Comparison of ENCODE assay signal across 16 cellular contexts in the genomic region with DNA sequence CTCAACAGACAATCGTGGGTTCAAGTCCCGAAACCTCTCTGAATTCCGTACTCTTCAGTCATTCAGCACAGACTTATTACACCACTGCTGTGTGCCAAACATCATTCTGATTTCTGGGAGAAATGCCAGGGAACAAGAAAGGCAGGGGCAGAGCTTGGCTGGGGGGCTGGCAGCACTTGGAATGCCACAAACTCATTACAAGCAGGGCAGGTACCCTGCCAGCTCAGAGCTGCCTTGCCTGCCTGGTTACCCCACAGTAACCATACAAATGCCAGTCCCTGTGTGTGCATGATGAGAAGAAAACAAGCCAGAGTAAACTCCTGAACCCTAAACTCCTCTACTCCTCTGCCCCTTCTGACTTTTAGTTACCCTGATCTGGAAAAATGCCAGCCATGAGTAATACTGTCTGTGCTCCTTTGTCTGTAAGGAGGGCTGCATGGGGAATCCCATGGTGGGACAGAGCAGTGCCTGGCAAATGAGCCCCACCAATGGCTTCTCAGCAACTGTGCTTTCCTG. TPM values are rescaled to one million over a fixed set of nuclear protein-coding genes. Genes with fewer than 3 reads are reported as not detected.
DNase-seq lines count a peak whose midpoint lies in the region; ATAC-seq, FAIRE-seq and TF ChIP-seq lines count a peak whose summit lies in the region.
"Had no signal": no experiment of that assay in that cellular context is flagged by ENCODE, and none has a peak within 500 bp of the region (broad histone marks: within the 10 kb centered on the region; RNA-seq: fewer than 3 reads in every experiment).

No MANE protein-coding gene starts in this region.

- DNase-seq in A549 (ENCODE audit: low read depth in 1 of 2, low spot score in 1 of 2), result peak in 1 of 2 experiments; percentile 77
- DNase-seq in HT1080 (ENCODE audit: low read depth), result peak; percentile 71
- DNase-seq in amygdala (lab: John Stamatoyannopoulos, UW), result peak in 37 of 56 donors; percentile 18 to 81 (median 43)
- peak; percentile 30 to 66 for DNase-seq in hippocampal formation (lab: John Stamatoyannopoulos, UW)
- DNase-seq in ureter (ENCODE audit: low spot score), result no peak
- no peak for DNase-seq in OCI-M1 (lab: John Stamatoyannopoulos, UW)
- DNase-seq: activated B cell treated with CpG ODN at 0.5 μM for 24 hours; central memory CD4-positive, alpha-beta T cell; esophagus squamous epithelium; SIG-M5 had no signal

- ATAC-seq in A549, result peak; percentile 13 to 59; a peak in 5 of 6 replicates
- no peak for ATAC-seq in GM18505 (IDR thresholded peaks at IDR 0.05; ENCODE audit: unreplicated experiment)
- ATAC-seq in GM19328 (IDR thresholded peaks at IDR 0.05; ENCODE audit: unreplicated experiment), result no peak

- H3K4me1 ChIP-seq in A549, result peaks cover 58% of the 10 kb centered on the region
- H3K4me1 ChIP-seq: neural progenitor cell had no signal

- no peak for TF ChIP-seq RAD21 in A549 (conservative IDR thresholded peaks at IDR 0.05 in 1 of 2, IDR thresholded peaks at IDR 0.05 in 1 of 2)

- no peak for FAIRE-seq in A549 (lab: Jason Lieb, UNC)
- FAIRE-seq: H54, islet of Langerhans had no signal

- H3K4me3 ChIP-seq in A549, result no peak overlapping the region
- H3K4me3 ChIP-seq: esophagus squamous epithelium, neural progenitor cell had no signal

- TF ChIP-seq EP300 in A549 (IDR thresholded peaks at IDR 0.05), result no peak

- TF ChIP-seq POLR2A in A549 (IDR thresholded peaks at IDR 0.05; ENCODE audit: low read length) (no peak), GM18505 (IDR thresholded peaks at IDR 0.05; ENCODE audit: borderline replicate concordance, extremely low read depth, insufficient read depth, insufficient read length) (no peak)

- 23% methylated on average over 3 of the region's 3 CpGs for WGBS in A549 (ENCODE audit: missing lambda C conversion rate)

- peak overlapping the region; percentile 72 to 86 for H3K27ac ChIP-seq in A549
- H3K27ac ChIP-seq: KMS-11, neural progenitor cell had no signal

- CTCF ChIA-PET in A549 (lab: Yijun Ruan, JAX), result interaction anchor here (0.6 to 46.2 kb wide), 8 partner anchors 4 to 122 kb away, joined by 3 to 1913 read pairs (median 146); a partner anchor contains a TSS

- no peak for TF ChIP-seq CTCF in A549 (IDR thresholded peaks at IDR 0.05)

- H3K4me2 ChIP-seq in A549, result peak overlapping the region; percentile 67
- H3K4me2 ChIP-seq: KMS-11, neural progenitor cell had no signal

- no peaks in the 10 kb centered on the region for H3K9me3 ChIP-seq in A549
- H3K9me3 ChIP-seq: esophagus squamous epithelium had no signal

- POLR2A ChIA-PET in A549 (lab: Yijun Ruan, JAX), result interaction anchor here (0.6 to 7.7 kb wide), 3 partner anchors 11 to 39 kb away, joined by 3 to 129 read pairs (median 5); a partner anchor contains a TSS

TF ChIP-seq in A549, 52 proteins besides CTCF, POLR2A, EP300 and RAD21:
- TF ChIP-seq EHMT2 (IDR thresholded peaks at IDR 0.05; ENCODE audit: low read depth) (no peak), FOSL2 (IDR thresholded peaks at IDR 0.05) (no peak), FOSL2 (CRISPR knock-in tag; IDR thresholded peaks at IDR 0.05) (peak; percentile 26; the same call in 1 of the 2 replicates), FOXS1 (CRISPR knock-in tag; IDR thresholded peaks at IDR 0.05) (no peak), CEBPB (IDR thresholded peaks at IDR 0.05) (0 out of 4 replicates have a peak, but pooled peaks of 1 of the 2 experiments have one; percentile 5)
TF ChIP-seq in A549: peak in this region for 2.

RNA-seq across cellular contexts. Expression of a gene that starts 6.9 kb away (rescaled TPM):
- polyA plus RNA-seq in A549 (2011; rRNA removed), result 19.0 and 19.6 TPM in 2 replicates
- polyA plus RNA-seq in A549 (2012; cell fraction: cytosol; rRNA removed), result 56.6 and 74.8 TPM in 2 replicates
- polyA plus RNA-seq in A549 (2012; cell fraction: nucleus; rRNA removed), result 286 and 297 TPM in 2 replicates
- 41.6 to 43.7 TPM (median 43.0 TPM) in 3 replicates for polyA plus RNA-seq in A549 (2017; fragmentation: RNase III; extraction: RNeasy Plus Mini Kit Qiagen cat#74134 plus additional on column Dnase treatment)
- 12.8 and 14.6 TPM in 2 replicates for polyA minus RNA-seq in A549 (2011; rRNA and poly(A)+ RNA removed)
- 6.5 and 11.7 TPM in 2 replicates for total RNA-seq in HT1080 (2014; rRNA removed; shearing (Covaris generic))
- 6.6 and 8.1 TPM in 2 replicates for polyA plus RNA-seq in HT1080 (2015; cell fraction: cytosol; rRNA removed)
- 32.9 and 36.8 TPM in 2 replicates for polyA plus RNA-seq in HT1080 (2015; cell fraction: nucleus; rRNA removed)
- total RNA-seq in ureter, result 26.1 TPM

RNA-seq across cellular contexts. Expression of a gene that starts 11.5 kb away (rescaled TPM):
- polyA plus RNA-seq in A549 (2011; rRNA removed) (23.9 and 25.8 TPM in 2 replicates), A549 (2017; fragmentation: RNase III; extraction: RNeasy Plus Mini Kit Qiagen cat#74134 plus additional on column Dnase treatment) (31.0 to 37.1 TPM (median 36.0 TPM) in 3 replicates)
- polyA plus RNA-seq in A549 (2012; cell fraction: cytosol; rRNA removed), result 75.7 and 103 TPM in 2 replicates
- 204 and 212 TPM in 2 replicates for polyA plus RNA-seq in A549 (2012; cell fraction: nucleus; rRNA removed)
- 14.6 and 17.5 TPM in 2 replicates for polyA minus RNA-seq in A549 (2011; rRNA and poly(A)+ RNA removed)
- total RNA-seq in HT1080 (2014; rRNA removed; shearing (Covaris generic)), result 7.5 and 9.3 TPM in 2 replicates
- polyA plus RNA-seq in HT1080 (2015; cell fraction: cytosol; rRNA removed), result 11.7 and 14.8 TPM in 2 replicates
- 16.7 and 20.7 TPM in 2 replicates for polyA plus RNA-seq in HT1080 (2015; cell fraction: nucleus; rRNA removed)
- total RNA-seq in ureter, result 1.4 TPM

RNA-seq across cellular contexts. Expression of a gene that starts 16.7 kb away (rescaled TPM):
- polyA plus RNA-seq in A549 (2011; rRNA removed) (174 and 178 TPM in 2 replicates), A549 (2017; fragmentation: RNase III; extraction: RNeasy Plus Mini Kit Qiagen cat#74134 plus additional on column Dnase treatment) (200 to 208 TPM (median 205 TPM) in 3 replicates)
- polyA plus RNA-seq in A549 (2012; cell fraction: cytosol; rRNA removed), result 405 and 423 TPM in 2 replicates
- polyA plus RNA-seq in A549 (2012; cell fraction: nucleus; rRNA removed), result 324 and 334 TPM in 2 replicates
- polyA minus RNA-seq in A549 (2011; rRNA and poly(A)+ RNA removed), result 239 and 243 TPM in 2 replicates
- total RNA-seq in HT1080 (2014; rRNA removed; shearing (Covaris generic)), result 324 and 339 TPM in 2 replicates
- polyA plus RNA-seq in HT1080 (2015; cell fraction: cytosol; rRNA removed), result 173 and 190 TPM in 2 replicates
- polyA plus RNA-seq in HT1080 (2015; cell fraction: nucleus; rRNA removed), result 94.2 and 99.1 TPM in 2 replicates
- total RNA-seq in ureter, result 124 TPM

RNA-seq across cellular contexts. Expression of a gene that starts 19.0 kb away (rescaled TPM):
- polyA plus RNA-seq in A549 (2011; rRNA removed) (not detected in 2 replicates), A549 (2017; fragmentation: RNase III; extraction: RNeasy Plus Mini Kit Qiagen cat#74134 plus additional on column Dnase treatment) (0.08 TPM in 1 of 3 replicates, not detected in the others)
- polyA plus RNA-seq in A549 (2012; cell fraction: cytosol; rRNA removed), result 0.06 TPM in 1 of 2 replicates, not detected in the other
- 0.28 TPM in 1 of 2 replicates, not detected in the other for polyA plus RNA-seq in A549 (2012; cell fraction: nucleus; rRNA removed)
- not detected in 2 replicates for polyA minus RNA-seq in A549 (2011; rRNA and poly(A)+ RNA removed)
- total RNA-seq in HT1080 (2014; rRNA removed; shearing (Covaris generic)), result 0.05 TPM in 1 of 2 replicates, not detected in the other
- 0.05 TPM in 1 of 2 replicates, not detected in the other for polyA plus RNA-seq in HT1080 (2015; cell fraction: cytosol; rRNA removed)
- polyA plus RNA-seq in HT1080 (2015; cell fraction: nucleus; rRNA removed), result 0.41 TPM in 1 of 2 replicates, not detected in the other
- total RNA-seq in ureter, result 3.6 TPM

RNA-seq across cellular contexts. Expression of a gene that starts 30.6 kb away (rescaled TPM):
- polyA plus RNA-seq in A549 (2011; rRNA removed), result 0.08 and 0.15 TPM in 2 replicates
- 0.08 and 0.12 TPM in 2 replicates for polyA plus RNA-seq in A549 (2012; cell fraction: cytosol; rRNA removed)
- polyA plus RNA-seq in A549 (2012; cell fraction: nucleus; rRNA removed), result 0.55 and 0.59 TPM in 2 replicates
- 0.09 to 0.12 TPM (median 0.10 TPM) in 3 replicates for polyA plus RNA-seq in A549 (2017; fragmentation: RNase III; extraction: RNeasy Plus Mini Kit Qiagen cat#74134 plus additional on column Dnase treatment)
- polyA minus RNA-seq in A549 (2011; rRNA and poly(A)+ RNA removed), result 0.21 TPM in 1 of 2 replicates, not detected in the other
- total RNA-seq in HT1080 (2014; rRNA removed; shearing (Covaris generic)), result 0.13 TPM in 1 of 2 replicates, not detected in the other
- polyA plus RNA-seq in HT1080 (2015; cell fraction: cytosol; rRNA removed), result 0.03 and 0.06 TPM in 2 replicates
- 0.04 and 0.18 TPM in 2 replicates for polyA plus RNA-seq in HT1080 (2015; cell fraction: nucleus; rRNA removed)
- 1.3 TPM for total RNA-seq in ureter

Comparison
In these comparisons a context has a peak if more than half of its experiments do, and no peak if none do; other contexts are left out.
1. ATAC-seq: peak in A549 (2 of 2); none in GM18505 (single experiment) and GM19328 (single experiment).
2. DNase-seq: peak in HT1080 (single experiment), amygdala (37 of 56) and hippocampal formation (2 of 2); none in ureter (single experiment) and OCI-M1 (single experiment).